Comparison of ENCODE assay signal across 1 cellular context in genomic region chr11:57335343-57336110, GRCh38.
TF ChIP-seq lines count a peak whose summit lies in the region.

Gene SSRP1, minus strand, starts transcription at chr11:57335892. Its CDS starts 771 bp downstream, at chr11:57335121.

TF ChIP-seq in K562, 482 proteins besides CTCF, POLR2A, EP300 and RAD21 (continued from another document and continues in another):
- peak; percentile 11 for TF ChIP-seq NEUROD1 (IDR thresholded peaks at IDR 0.05; ENCODE audit: borderline replicate concordance, low read depth, low read length, partially characterized antibody)
- no peak for TF ChIP-seq HDAC8 (tag; IDR thresholded peaks at IDR 0.05)
- TF ChIP-seq MEF2A (IDR thresholded peaks at IDR 0.05; ENCODE audit: control insufficient read depth, low read depth, low read length): no peak
- no peak for TF ChIP-seq ZNF507 (tag; conservative IDR thresholded peaks at IDR 0.05)
- no peak for TF ChIP-seq CHD1 (IDR thresholded peaks at IDR 0.05; ENCODE audit: low read length)
- TF ChIP-seq TARDBP (IDR thresholded peaks at IDR 0.05): no peak
- TF ChIP-seq SMARCB1 (IDR thresholded peaks at IDR 0.05; ENCODE audit: insufficient read length, low read depth): no peak
- TF ChIP-seq ETV6 (IDR thresholded peaks at IDR 0.05; ENCODE audit: borderline replicate concordance in 1 of 2, low read depth in 2 of 2, low read length in 1 of 2): no peak
- TF ChIP-seq ETV6 (CRISPR knock-in tag; IDR thresholded peaks at IDR 0.05; ENCODE audit: borderline replicate concordance): no peak
- peak; percentile 65 for TF ChIP-seq SUPT5H (IDR thresholded peaks at IDR 0.05)
- TF ChIP-seq KLF16 (IDR thresholded peaks at IDR 0.05): no peak
- no peak for TF ChIP-seq RBM17 (IDR thresholded peaks at IDR 0.05; ENCODE audit: borderline replicate concordance, low read depth, low read length)
- no peak for TF ChIP-seq ZFP91 (CRISPR knock-in tag; IDR thresholded peaks at IDR 0.05)
- no peak for TF ChIP-seq ASH1L (IDR thresholded peaks at IDR 0.05; ENCODE audit: borderline replicate concordance, low read depth, partially characterized antibody)
- TF ChIP-seq BCL6 (CRISPR knock-in tag; IDR thresholded peaks at IDR 0.05): no peak
- TF ChIP-seq ZNF311 (CRISPR knock-in tag; IDR thresholded peaks at IDR 0.05): no peak
- no peak for TF ChIP-seq EWSR1 (IDR thresholded peaks at IDR 0.05; ENCODE audit: borderline replicate concordance, low read depth, partially characterized antibody)
- no peak for TF ChIP-seq USF2 (CRISPR knock-in tag; IDR thresholded peaks at IDR 0.05)
- no peak for TF ChIP-seq SIRT6 (IDR thresholded peaks at IDR 0.05; ENCODE audit: low read depth, low read length)
- peak in 1 of 2 experiments; percentile 96; a peak in 2 of 4 replicates for TF ChIP-seq NONO (IDR thresholded peaks at IDR 0.05; ENCODE audit: low read depth in 2 of 2, low read length in 1 of 2)
- TF ChIP-seq RUNX1 (IDR thresholded peaks at IDR 0.05; ENCODE audit: low read depth): no peak
- TF ChIP-seq PHF21A (IDR thresholded peaks at IDR 0.05; ENCODE audit: borderline replicate concordance, low read depth): 0 out of 2 replicates have a peak, but pooled peaks have one; percentile 26
- no peak for TF ChIP-seq SOX6 (IDR thresholded peaks at IDR 0.05)
- no peak for TF ChIP-seq ZNF274 (IDR thresholded peaks at IDR 0.05; ENCODE audit: borderline replicate concordance, low read depth, low read length)
- no peak for TF ChIP-seq WHSC1 (IDR thresholded peaks at IDR 0.05; ENCODE audit: low read length)
- no peak for TF ChIP-seq MEF2D (tag; conservative IDR thresholded peaks at IDR 0.05; ENCODE audit: low read depth)
- no peak for TF ChIP-seq KLF6 (CRISPR knock-in tag; IDR thresholded peaks at IDR 0.05; ENCODE audit: borderline replicate concordance)
- no peak for TF ChIP-seq NFATC3 (IDR thresholded peaks at IDR 0.05)
- no peak for TF ChIP-seq ZNF184 (CRISPR knock-in tag; IDR thresholded peaks at IDR 0.05)
- TF ChIP-seq CC2D1A (IDR thresholded peaks at IDR 0.05): no peak
- TF ChIP-seq ARNT (IDR thresholded peaks at IDR 0.05): peak in 1 of 2 experiments; percentile 73; a peak in 1 of 4 replicates
- TF ChIP-seq NFE2 (IDR thresholded peaks at IDR 0.05; ENCODE audit: low read depth): no peak
- TF ChIP-seq ZNF395 (CRISPR knock-in tag; IDR thresholded peaks at IDR 0.05): peak; percentile 71; the same call in 1 of the 2 replicates
- TF ChIP-seq MAZ (CRISPR knock-in tag; conservative IDR thresholded peaks at IDR 0.05 in 1 of 2, IDR thresholded peaks at IDR 0.05 in 1 of 2): peak in 1 of 2 experiments; percentile 56; a peak in 2 of 4 replicates
- TF ChIP-seq PCBP1 (IDR thresholded peaks at IDR 0.05; ENCODE audit: low read depth, low read length, poor library complexity, severe bottlenecking): peak; percentile 95
- no peak for TF ChIP-seq E2F1 (CRISPR knock-in tag; IDR thresholded peaks at IDR 0.05)
- TF ChIP-seq ZNF668 (CRISPR knock-in tag; IDR thresholded peaks at IDR 0.05): no peak
- TF ChIP-seq EP400 (IDR thresholded peaks at IDR 0.05): peak; percentile 86
- TF ChIP-seq TCF3 (CRISPR knock-in tag; IDR thresholded peaks at IDR 0.05): peak; percentile 27; the same call in 1 of the 2 replicates
- TF ChIP-seq BCOR (IDR thresholded peaks at IDR 0.05): no peak
- no peak for TF ChIP-seq PHTF2 (CRISPR knock-in tag; IDR thresholded peaks at IDR 0.05)
- TF ChIP-seq ZFP30 (CRISPR knock-in tag; IDR thresholded peaks at IDR 0.05; ENCODE audit: borderline replicate concordance): no peak
- TF ChIP-seq SMARCA4 (IDR thresholded peaks at IDR 0.05): no peak
- no peak for TF ChIP-seq CGGBP1 (CRISPR knock-in tag; IDR thresholded peaks at IDR 0.05)
- no peak for TF ChIP-seq KAT2B (IDR thresholded peaks at IDR 0.05; ENCODE audit: low read depth, low read length)
- no peak for TF ChIP-seq ZNF696 (CRISPR knock-in tag; conservative IDR thresholded peaks at IDR 0.05)
- TF ChIP-seq PBX2 (CRISPR knock-in tag; IDR thresholded peaks at IDR 0.05; ENCODE audit: low read depth): no peak
- no peak for TF ChIP-seq PBX2 (tag; conservative IDR thresholded peaks at IDR 0.05; ENCODE audit: low read depth)
- 0 out of 2 replicates have a peak, but pooled peaks have one; percentile 12 for TF ChIP-seq AFF4 (CRISPR knock-in tag; IDR thresholded peaks at IDR 0.05)
- TF ChIP-seq ETV1 (tag; conservative IDR thresholded peaks at IDR 0.05; ENCODE audit: low read depth): peak; percentile 65
- no peak for TF ChIP-seq ATF2 (CRISPR knock-in tag; IDR thresholded peaks at IDR 0.05)
- no peak for TF ChIP-seq ZNF75A (CRISPR knock-in tag; IDR thresholded peaks at IDR 0.05)
- no peak for TF ChIP-seq SRSF3 (IDR thresholded peaks at IDR 0.05; ENCODE audit: insufficient read depth, low read length)
- TF ChIP-seq DPF2 (IDR thresholded peaks at IDR 0.05): 0 out of 2 replicates have a peak, but pooled peaks have one; percentile 20
- no peak for TF ChIP-seq UBTF (IDR thresholded peaks at IDR 0.05; ENCODE audit: borderline replicate concordance in 1 of 2, low read depth in 2 of 2, low read length in 2 of 2)
- TF ChIP-seq C11orf30 (IDR thresholded peaks at IDR 0.05; ENCODE audit: low read depth): peak; percentile 51; the same call in 1 of the 2 replicates
- TF ChIP-seq ZNF217 (CRISPR knock-in tag; IDR thresholded peaks at IDR 0.05): no peak
- no peak for TF ChIP-seq FUS (optimal IDR thresholded peaks at IDR 0.05; ENCODE audit: low read depth, low read length)
